Comparison of ENCODE assay signal across 1 cellular context in genomic region chr17:7573324-7574080, GRCh38.
A peak's percentile ranks its signal among the peaks of the same experiment; 100 is the strongest.
TF ChIP-seq lines count a peak whose summit lies in the region.

No MANE protein-coding gene starts in this region.

TF ChIP-seq in HepG2, 621 proteins besides CTCF, POLR2A, EP300 and RAD21 (continued from another document and continues in another):
- TF ChIP-seq TFDP1 (CRISPR knock-in tag; IDR thresholded peaks at IDR 0.05; ENCODE audit: borderline replicate concordance) (peak; percentile 82; the same call in 1 of the 2 replicates), ZNF75D (CRISPR knock-in tag; IDR thresholded peaks at IDR 0.05; ENCODE audit: borderline replicate concordance) (no peak), ZNF350 (CRISPR knock-in tag; IDR thresholded peaks at IDR 0.05; ENCODE audit: borderline replicate concordance, low read depth) (0 out of 2 replicates have a peak, but pooled peaks have one; percentile 17), ZNF792 (CRISPR knock-in tag; IDR thresholded peaks at IDR 0.05) (peak; percentile 74; the same call in 1 of the 2 replicates), SOX5 (CRISPR knock-in tag; IDR thresholded peaks at IDR 0.05; ENCODE audit: borderline replicate concordance) (peak; percentile 67; the same call in 1 of the 2 replicates), ZNF558 (CRISPR knock-in tag; IDR thresholded peaks at IDR 0.05; ENCODE audit: borderline replicate concordance) (0 out of 2 replicates have a peak, but pooled peaks have one; percentile 13), ZNF607 (CRISPR knock-in tag; IDR thresholded peaks at IDR 0.05; ENCODE audit: borderline replicate concordance) (peak; percentile 70; the same call in 1 of the 2 replicates), TSC22D2 (CRISPR knock-in tag; IDR thresholded peaks at IDR 0.05; ENCODE audit: borderline replicate concordance) (0 out of 2 replicates have a peak, but pooled peaks have one; percentile 62), ZNF17 (CRISPR knock-in tag; IDR thresholded peaks at IDR 0.05) (no peak), ZNF543 (CRISPR knock-in tag; IDR thresholded peaks at IDR 0.05) (0 out of 2 replicates have a peak, but pooled peaks have one; percentile 10), FOXO1 (CRISPR knock-in tag; IDR thresholded peaks at IDR 0.05) (peak; percentile 66), TAF1 (CRISPR knock-in tag; IDR thresholded peaks at IDR 0.05) (0 out of 2 replicates have a peak, but pooled peaks have one; percentile 37), KAT8 (CRISPR knock-in tag; IDR thresholded peaks at IDR 0.05) (peak; percentile 63), ZNF280B (CRISPR knock-in tag; IDR thresholded peaks at IDR 0.05; ENCODE audit: borderline replicate concordance) (peak; percentile 41; the same call in 1 of the 2 replicates), SATB2 (CRISPR knock-in tag; IDR thresholded peaks at IDR 0.05) (no peak), SOX13 (IDR thresholded peaks at IDR 0.05) (no peak), SOX13 (CRISPR knock-in tag; conservative IDR thresholded peaks at IDR 0.05 in 1 of 2, IDR thresholded peaks at IDR 0.05 in 1 of 2) (peak in 1 of 2 experiments; percentile 70; a peak in 3 of 4 replicates), CBFB (CRISPR knock-in tag; IDR thresholded peaks at IDR 0.05) (0 out of 2 replicates have a peak, but pooled peaks have one; percentile 57), SP4 (CRISPR knock-in tag; IDR thresholded peaks at IDR 0.05) (peak; percentile 69), ZNF614 (CRISPR knock-in tag; IDR thresholded peaks at IDR 0.05; ENCODE audit: borderline replicate concordance) (peak; percentile 89; the same call in 1 of the 2 replicates), REPIN1 (CRISPR knock-in tag; IDR thresholded peaks at IDR 0.05; ENCODE audit: borderline replicate concordance, low read depth) (peak; percentile 55), ETS1 (CRISPR knock-in tag; IDR thresholded peaks at IDR 0.05) (peak; percentile 87; the same call in 1 of the 2 replicates), POLR2AphosphoS5 (IDR thresholded peaks at IDR 0.05; ENCODE audit: low read depth, low read length) (peak; percentile 59), ZNF335 (CRISPR knock-in tag; IDR thresholded peaks at IDR 0.05) (no peak), HIVEP1 (CRISPR knock-in tag; IDR thresholded peaks at IDR 0.05) (peak; percentile 84; the same call in 1 of the 2 replicates), MTF1 (CRISPR knock-in tag; IDR thresholded peaks at IDR 0.05) (0 out of 2 replicates have a peak, but pooled peaks have one; percentile 31), UBTF (CRISPR knock-in tag; IDR thresholded peaks at IDR 0.05) (peak; percentile 58), SAFB2 (CRISPR knock-in tag; IDR thresholded peaks at IDR 0.05; ENCODE audit: borderline replicate concordance, low read depth) (peak; percentile 16), KMT2A (CRISPR knock-in tag; IDR thresholded peaks at IDR 0.05) (peak; percentile 49; the same call in 1 of the 2 replicates), ZNF124 (CRISPR knock-in tag; IDR thresholded peaks at IDR 0.05) (no peak), ZNF510 (CRISPR knock-in tag; IDR thresholded peaks at IDR 0.05; ENCODE audit: low read depth) (0 out of 2 replicates have a peak, but pooled peaks have one; percentile 4), FOSL2 (CRISPR knock-in tag; IDR thresholded peaks at IDR 0.05) (peak; percentile 39; the same call in 1 of the 2 replicates), NRL (CRISPR knock-in tag; IDR thresholded peaks at IDR 0.05; ENCODE audit: borderline replicate concordance) (0 out of 2 replicates have a peak, but pooled peaks have one; percentile 15), ASH2L (IDR thresholded peaks at IDR 0.05; ENCODE audit: insufficient read length, low read depth, low read length) (peak; percentile 48), TBL1XR1 (IDR thresholded peaks at IDR 0.05; ENCODE audit: borderline replicate concordance, low read length, partially characterized antibody) (no peak), MAF1 (CRISPR knock-in tag; IDR thresholded peaks at IDR 0.05; ENCODE audit: borderline replicate concordance) (peak; percentile 13; the same call in 1 of the 2 replicates), ZNF574 (CRISPR knock-in tag; IDR thresholded peaks at IDR 0.05) (peak; percentile 72), ZFP82 (CRISPR knock-in tag; IDR thresholded peaks at IDR 0.05; ENCODE audit: borderline replicate concordance) (no peak; the same call in 1 of the 2 replicates), PRMT3 (CRISPR knock-in tag; IDR thresholded peaks at IDR 0.05; ENCODE audit: borderline replicate concordance, low read depth) (peak; percentile 21; the same call in 1 of the 2 replicates), ZNF205 (CRISPR knock-in tag; IDR thresholded peaks at IDR 0.05) (peak; percentile 53; the same call in 1 of the 2 replicates)
- TF ChIP-seq, protein P1, sequence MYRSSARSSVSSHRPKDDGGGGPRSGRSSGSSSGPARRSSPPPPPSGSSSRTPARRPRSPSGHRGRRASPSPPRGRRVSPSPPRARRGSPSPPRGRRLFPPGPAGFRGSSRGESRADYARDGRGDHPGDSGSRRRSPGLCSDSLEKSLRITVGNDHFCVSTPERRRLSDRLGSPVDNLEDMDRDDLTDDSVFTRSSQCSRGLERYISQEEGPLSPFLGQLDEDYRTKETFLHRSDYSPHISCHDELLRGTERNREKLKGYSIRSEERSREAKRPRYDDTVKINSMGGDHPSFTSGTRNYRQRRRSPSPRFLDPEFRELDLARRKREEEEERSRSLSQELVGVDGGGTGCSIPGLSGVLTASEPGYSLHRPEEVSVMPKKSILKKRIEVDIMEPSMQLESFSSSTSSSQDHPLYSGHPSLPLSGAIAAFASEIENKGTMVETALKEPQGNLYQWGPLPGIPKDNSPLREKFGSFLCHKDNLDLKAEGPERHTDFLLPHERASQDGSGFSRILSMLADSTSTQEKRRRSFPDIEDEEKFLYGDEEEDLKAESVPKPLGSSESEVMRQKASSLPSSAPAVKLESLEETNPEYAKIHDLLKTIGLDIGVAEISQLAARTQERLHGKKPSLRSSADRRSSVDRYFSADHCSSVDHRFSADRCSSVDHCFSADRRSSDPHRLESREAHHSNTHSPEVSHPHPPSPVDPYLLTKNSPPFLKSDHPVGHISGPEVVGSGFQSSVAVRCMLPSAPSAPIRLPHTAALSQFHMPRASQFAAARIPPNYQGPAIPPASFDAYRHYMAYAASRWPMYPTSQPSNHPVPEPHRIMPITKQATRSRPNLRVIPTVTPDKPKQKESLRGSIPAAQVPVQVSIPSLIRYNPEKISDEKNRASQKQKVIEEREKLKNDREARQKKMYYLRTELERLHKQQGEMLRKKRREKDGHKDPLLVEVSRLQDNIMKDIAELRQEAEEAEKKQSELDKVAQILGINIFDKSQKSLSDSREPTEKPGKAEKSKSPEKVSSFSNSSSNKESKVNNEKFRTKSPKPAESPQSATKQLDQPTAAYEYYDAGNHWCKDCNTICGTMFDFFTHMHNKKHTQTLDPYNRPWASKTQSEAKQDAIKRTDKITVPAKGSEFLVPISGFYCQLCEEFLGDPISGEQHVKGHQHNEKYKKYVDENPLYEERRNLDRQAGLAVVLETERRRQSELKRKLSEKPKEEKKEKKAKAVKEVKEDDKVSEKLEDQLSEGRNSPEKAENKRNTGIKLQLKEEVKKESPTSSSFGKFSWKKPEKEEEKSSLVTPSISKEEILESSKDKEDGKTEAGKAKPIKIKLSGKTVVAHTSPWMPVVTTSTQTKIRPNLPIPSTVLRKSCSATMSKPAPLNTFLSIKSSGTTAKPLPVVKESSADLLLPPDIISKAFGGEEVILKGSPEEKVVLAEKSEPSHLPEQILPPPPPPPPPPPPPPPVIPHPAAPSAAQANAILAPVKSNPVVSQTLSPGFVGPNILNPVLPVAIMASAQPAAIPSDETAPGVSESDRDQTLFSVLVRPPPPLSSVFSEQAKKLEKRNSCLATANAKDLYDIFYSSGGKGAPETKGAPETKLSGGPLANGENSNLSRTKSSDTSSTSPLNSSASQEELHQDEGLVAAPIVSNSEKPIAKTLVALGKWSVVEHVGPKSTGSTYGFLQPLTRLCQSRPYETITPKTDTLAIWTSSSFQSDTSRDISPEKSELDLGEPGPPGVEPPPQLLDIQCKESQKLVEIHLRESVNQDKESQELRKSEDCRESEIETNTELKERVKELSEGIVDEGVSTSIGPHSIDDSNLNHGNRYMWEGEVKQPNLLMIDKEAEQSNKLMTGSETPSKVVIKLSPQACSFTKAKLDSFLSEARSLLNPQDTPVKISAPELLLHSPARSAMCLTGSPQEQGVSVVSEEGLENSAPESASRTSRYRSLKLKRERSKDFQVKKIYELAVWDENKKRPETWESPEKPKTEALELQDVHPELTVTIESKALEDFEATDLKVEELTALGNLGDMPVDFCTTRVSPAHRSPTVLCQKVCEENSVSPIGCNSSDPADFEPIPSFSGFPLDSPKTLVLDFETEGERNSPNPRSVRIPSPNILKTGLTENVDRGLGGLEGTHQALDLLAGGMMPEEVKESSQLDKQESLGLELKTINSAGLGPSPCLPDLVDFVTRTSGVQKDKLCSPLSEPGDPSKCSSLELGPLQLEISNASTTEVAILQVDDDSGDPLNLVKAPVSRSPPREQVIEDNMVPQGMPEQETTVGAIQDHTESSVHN (CRISPR knock-in tag; IDR thresholded peaks at IDR 0.05): no peak
